ENCODE assay signal across 8 cellular contexts in genomic region chr14:99971087-99971928, GRCh38.
DNase-seq lines count a peak whose midpoint lies in the region; ATAC-seq and TF ChIP-seq lines count a peak whose summit lies in the region.

No MANE protein-coding gene starts in this region.

- intact Hi-C loops in natural killer cell (cut with micrococcal nuclease), result no loop called here

- H3K4me3 ChIP-seq in BE2C (ENCODE audit: low read depth, low read length), result peak overlapping the region; percentile 81
- H3K4me3 ChIP-seq in fibroblast of mammary gland (ENCODE audit: control insufficient read depth, low read depth, low read length), result peak overlapping the region; percentile 78

- H3K4me1 ChIP-seq in BE2C, result peaks cover 9% of the 10 kb centered on the region; the same call in 1 of the 2 replicates

- TF ChIP-seq CTCF in BE2C (IDR thresholded peaks at IDR 0.05; ENCODE audit: low read depth, low read length) (no peak), fibroblast of mammary gland (conservative IDR thresholded peaks at IDR 0.05; ENCODE audit: control insufficient read depth, insufficient read depth, low read depth, low read length) (no peak), natural killer cell (IDR thresholded peaks at IDR 0.05) (no peak)

- ATAC-seq in GM19397 (IDR thresholded peaks at IDR 0.05; ENCODE audit: unreplicated experiment) (peak; percentile 68), natural killer cell (peak; percentile 90 to 93 (median 91))
- ATAC-seq in stimulated activated effector memory CD8-positive, alpha-beta T cell treated with anti-CD3 and anti-CD28 coated beads, Interleukin-12 subunit alpha, Interleukin-12 subunit beta, amount 100 ng/mL, for 72 hours, result peak; percentile 86

- H3K36me3 Mint-ChIP-seq in natural killer cell, result no peaks in the 10 kb centered on the region
- H3K36me3 Mint-ChIP-seq in stimulated activated effector memory CD8-positive, alpha-beta T cell treated with anti-CD3 and anti-CD28 coated beads, Interleukin-12 subunit alpha, Interleukin-12 subunit beta, amount 100 ng/mL, for 72 hours, result peaks cover 9% of the 10 kb centered on the region

- H3K27ac Mint-ChIP-seq in natural killer cell, result no peak overlapping the region
- no peak overlapping the region for H3K27ac Mint-ChIP-seq in stimulated activated effector memory CD8-positive, alpha-beta T cell treated with anti-CD3 and anti-CD28 coated beads, Interleukin-12 subunit alpha, Interleukin-12 subunit beta, amount 100 ng/mL, for 72 hours

- H3K27me3 Mint-ChIP-seq in natural killer cell (ENCODE audit: low read depth in 2 of 2), result peaks cover 6 to 7% of the 10 kb centered on the region in 2 donors

- H3K4me1 Mint-ChIP-seq in natural killer cell, result peaks cover 9 to 16% of the 10 kb centered on the region in 2 donors
- H3K4me1 Mint-ChIP-seq in stimulated activated effector memory CD8-positive, alpha-beta T cell treated with anti-CD3 and anti-CD28 coated beads, Interleukin-12 subunit alpha, Interleukin-12 subunit beta, amount 100 ng/mL, for 72 hours, result peaks cover 9% of the 10 kb centered on the region

- H3K36me3 ChIP-seq in BE2C, result no peaks in the 10 kb centered on the region

- H3K27me3 ChIP-seq in BE2C, result no peaks in the 10 kb centered on the region

- H3K4me3 Mint-ChIP-seq in natural killer cell, result peak overlapping the region; percentile 75
- H3K4me3 Mint-ChIP-seq in stimulated activated effector memory CD8-positive, alpha-beta T cell treated with anti-CD3 and anti-CD28 coated beads, Interleukin-12 subunit alpha, Interleukin-12 subunit beta, amount 100 ng/mL, for 72 hours, result peak overlapping the region; percentile 83

- no peaks in the 10 kb centered on the region for H3K9me3 Mint-ChIP-seq in natural killer cell
- no peaks in the 10 kb centered on the region for H3K9me3 Mint-ChIP-seq in stimulated activated effector memory CD8-positive, alpha-beta T cell treated with anti-CD3 and anti-CD28 coated beads, Interleukin-12 subunit alpha, Interleukin-12 subunit beta, amount 100 ng/mL, for 72 hours

- peak; percentile 93 for DNase-seq in BE2C
- peak; percentile 52 for DNase-seq in HuH-7 (ENCODE audit: low spot score)
- DNase-seq in activated T-helper 1 cell treated with anti-CD3 and anti-CD28 coated beads, Interleukin-2, amount 50 U/mL, for 16 hours (ENCODE audit: low read depth in 1 of 2, low spot score in 1 of 2), result peak; percentile 62 to 69
- peak; percentile 70 for DNase-seq in fibroblast of mammary gland (ENCODE audit: low read depth)
- DNase-seq in natural killer cell, result peak; percentile 78
- DNase-seq in stimulated activated effector memory CD8-positive, alpha-beta T cell treated with anti-CD3 and anti-CD28 coated beads, Interleukin-12 subunit alpha, Interleukin-12 subunit beta, amount 100 ng/mL, for 72 hours (ENCODE audit: low spot score in 2 of 2), result peak; percentile 75 to 89

- H3K9me3 ChIP-seq in BE2C, result no peaks in the 10 kb centered on the region; the same call in 1 of the 2 replicates

TF ChIP-seq in PFSK-1, 5 proteins besides CTCF, POLR2A, EP300 and RAD21:
- TF ChIP-seq POLR2AphosphoS5 (IDR thresholded peaks at IDR 0.05; ENCODE audit: low read depth, low read length) (no peak), TAF1 (IDR thresholded peaks at IDR 0.05; ENCODE audit: borderline replicate concordance, insufficient read depth, low read length) (0 out of 2 replicates have a peak, but pooled peaks have one; percentile 23), FOXP2 (optimal IDR thresholded peaks at IDR 0.05; ENCODE audit: borderline replicate concordance, extremely low read depth, extremely low read length, insufficient read depth) (peak; percentile 24)
TF ChIP-seq in PFSK-1: peak in this region for 2.

Comparison
In these comparisons a context has a peak if more than half of its experiments do, and no peak if none do; other contexts are left out.
1. Peak in every context shown above with its lines: DNase-seq, ATAC-seq and H3K4me3 ChIP-seq.